Comparison of ENCODE assay signal across 29 cellular contexts in the genomic region with DNA sequence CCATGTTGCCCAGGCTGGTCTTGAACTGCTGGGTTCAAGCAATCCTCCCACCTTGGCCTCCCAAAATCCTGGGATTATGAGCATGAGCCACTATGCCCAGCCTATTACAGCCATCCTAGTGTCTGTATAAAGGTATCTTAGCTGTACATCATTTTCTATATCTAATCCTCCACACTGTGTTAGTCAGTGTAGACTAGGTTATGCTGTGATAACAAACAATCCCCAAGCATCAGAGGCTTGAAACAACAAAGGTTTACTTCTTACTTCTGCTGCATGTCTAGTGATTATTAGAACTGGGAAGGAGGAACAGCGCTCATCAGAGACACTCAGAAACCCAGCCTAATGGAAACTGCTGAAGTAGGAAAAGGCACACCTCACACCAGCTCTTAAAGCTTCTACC.
"Had no signal": no experiment of that assay in that cellular context is flagged by ENCODE, and none has a peak within 500 bp of the region (broad histone marks: within the 10 kb centered on the region; RNA-seq: fewer than 3 reads in every experiment).

No MANE protein-coding gene starts in this region.

- H3K27me3 ChIP-seq: neural progenitor cell, neutrophil, ovary, right atrium auricular region, suprapubic skin, tibial artery, upper lobe of right lung had no signal

- H3K27me3 Mint-ChIP-seq: progenitor cell of endocrine pancreas had no signal

- ATAC-seq: natural killer cell, sciatic nerve, upper lobe of right lung had no signal

- H3K9ac ChIP-seq: neural progenitor cell had no signal

- H3K36me3 ChIP-seq: left ventricle myocardium inferior, neural progenitor cell, neutrophil, ovary, right atrium auricular region, suprapubic skin, thoracic aorta, tibial artery, upper lobe of right lung had no signal

- H3K9me3 Mint-ChIP-seq: mesothelial cell of epicardium; natural killer cell; nephron progenitor cell; neural progenitor cell; stimulated activated naive CD8-positive, alpha-beta T cell treated with anti-CD3 and anti-CD28 coated beads, Interleukin-15, Interleukin-2, amounts not matched to agents 100 ng/mL and 50 ng/mL, for 24 hours had no signal

- H3K4me1 ChIP-seq: left ventricle myocardium inferior, neural progenitor cell, right atrium auricular region, suprapubic skin, tibial artery, upper lobe of right lung had no signal

- H3K4me3 ChIP-seq: left ventricle myocardium inferior, lung, neural progenitor cell, ovary, right atrium auricular region, skin epidermis, suprapubic skin, thoracic aorta, tibial artery, upper lobe of right lung had no signal

- H3K4me3 Mint-ChIP-seq: immature natural killer cell; mesothelial cell of epicardium; naive B cell; natural killer cell; nephron progenitor cell; neural progenitor cell; stimulated activated naive CD8-positive, alpha-beta T cell treated with anti-CD3 and anti-CD28 coated beads, Interleukin-15, Interleukin-2, amounts not matched to agents 100 ng/mL and 50 ng/mL, for 24 hours had no signal

- H2AFZ ChIP-seq: neural progenitor cell had no signal

- H3K36me3 Mint-ChIP-seq: immature natural killer cell, mesothelial cell of epicardium, naive B cell, natural killer cell, neural progenitor cell had no signal

- H3K9me3 ChIP-seq: left ventricle myocardium inferior, neutrophil, ovary, right atrium auricular region, suprapubic skin, thoracic aorta, tibial artery, upper lobe of right lung had no signal

- H3K4me1 Mint-ChIP-seq: immature natural killer cell, naive B cell, natural killer cell, nephron progenitor cell had no signal

- H3K27ac Mint-ChIP-seq: immature natural killer cell; mesothelial cell of epicardium; natural killer cell; nephron progenitor cell; neural progenitor cell; progenitor cell of endocrine pancreas; stimulated activated naive CD8-positive, alpha-beta T cell treated with anti-CD3 and anti-CD28 coated beads, Interleukin-15, Interleukin-2, amounts not matched to agents 100 ng/mL and 50 ng/mL, for 24 hours had no signal

- H3K27ac ChIP-seq: left ventricle myocardium inferior, neural progenitor cell, neutrophil, ovary, right atrium auricular region, skin epidermis, suprapubic skin, thoracic aorta, tibial artery, upper lobe of right lung had no signal

- DNase-seq: hypothalamus; immature natural killer cell; kidney; left ventricle myocardium inferior; mesendoderm; naive B cell; natural killer cell; nephron progenitor cell; occipital lobe; ovary; stimulated activated CD4-positive, alpha-beta T cell treated with anti-CD3 and anti-CD28 coated beads, Interleukin-12 subunit alpha, Interleukin-12 subunit beta, amount 100 ng/mL, for 4 hours; stimulated activated CD4-positive, alpha-beta T cell treated with anti-CD3 and anti-CD28 coated beads, Interleukin-15, amount 100 ng/mL, for 24 hours; stimulated activated CD4-positive, alpha-beta T cell treated with anti-CD3 and anti-CD28 coated beads, Interleukin-2, amount 100 ng/mL, for 24 hours; stimulated activated CD4-positive, alpha-beta T cell treated with anti-CD3 and anti-CD28 coated beads, Interleukin-4, amount 100 ng/mL, for 1 hour; stimulated activated naive CD4-positive, alpha-beta T cell; tibial artery; trophoblast cell; upper lobe of right lung had no signal

- H3K4me2 ChIP-seq: neural progenitor cell had no signal
